17 cellular contexts compared by ENCODE assay signal in the genomic region with DNA sequence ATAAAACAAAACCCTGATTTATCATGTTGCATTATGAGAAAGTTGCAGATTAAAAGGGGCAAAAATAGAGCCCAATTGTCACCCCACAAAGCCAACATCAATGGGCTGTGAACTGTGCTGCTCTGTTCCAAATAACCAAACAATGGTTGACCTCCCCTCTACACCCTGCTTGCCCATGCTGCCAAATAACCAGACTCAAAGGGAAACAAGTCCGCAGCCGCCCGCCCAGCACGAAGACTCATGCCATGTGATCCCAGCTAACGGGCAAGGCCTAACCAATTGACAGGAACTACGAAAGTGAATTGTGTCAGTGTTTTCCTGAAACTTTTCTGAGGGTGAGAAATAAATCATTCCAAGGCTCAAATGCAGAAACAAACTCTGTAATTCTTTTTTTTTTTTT.
A peak's percentile ranks its signal among the peaks of the same experiment; 100 is the strongest.
DNase-seq lines count a peak whose midpoint lies in the region; ATAC-seq, FAIRE-seq and TF ChIP-seq lines count a peak whose summit lies in the region.
"Had no signal": no experiment of that assay in that cellular context is flagged by ENCODE, and none has a peak within 500 bp of the region (broad histone marks: within the 10 kb centered on the region; RNA-seq: fewer than 3 reads in every experiment).

No MANE protein-coding gene starts in this region.

- H3K9me1 ChIP-seq in IMR-90 (ENCODE audit: insufficient read depth, low read length): peaks cover 12% of the 10 kb centered on the region

- H2AFZ ChIP-seq in IMR-90 (replicated peaks; ENCODE audit: low read length, poor library complexity): no peak overlapping the region
- no peak overlapping the region for H2AFZ ChIP-seq in astrocyte (ENCODE audit: low read depth, low read length)

- H3K36me3 ChIP-seq in IMR-90 (ENCODE audit: control insufficient read depth, insufficient read depth, low read length) (peaks cover 2% of the 10 kb centered on the region; the same call in 1 of the 2 replicates), astrocyte (ENCODE audit: insufficient read depth, low read length) (no peaks in the 10 kb centered on the region), spleen (peaks cover 0 to 33% (median 8%) of the 10 kb centered on the region in 6 donors)
- H3K36me3 ChIP-seq: MG63 had no signal

- peak overlapping the region; percentile 56; the same call in 1 of the 2 replicates for H2AK5ac ChIP-seq in IMR-90 (ENCODE audit: low read depth, low read length)

- no peaks in the 10 kb centered on the region for H4K20me1 ChIP-seq in IMR-90 (ENCODE audit: insufficient read depth, low read length)
- no peaks in the 10 kb centered on the region for H4K20me1 ChIP-seq in astrocyte (ENCODE audit: insufficient read depth, low read length)

- peaks cover 2% of the 10 kb centered on the region for H3K9me3 Mint-ChIP-seq in astrocyte (ENCODE audit: unreplicated experiment)

- no TSS peak for BruUV-seq in IMR-90 (replicated peaks; lab: Mats Ljungman, UMichigan)

- H3K9me3 ChIP-seq in IMR-90 (ENCODE audit: control insufficient read depth, insufficient read depth, low read length) (no peaks in the 10 kb centered on the region), astrocyte (ENCODE audit: insufficient read depth, low read depth, low read length) (no peaks in the 10 kb centered on the region), spleen (peaks cover 0 to 3% (median 0%) of the 10 kb centered on the region in 8 donors)
- H3K9me3 ChIP-seq: Caco-2, MG63 had no signal

- 0 out of 2 replicates have a peak overlapping the region, but pooled peaks have one; percentile 17 for H3K14ac ChIP-seq in IMR-90 (replicated peaks; ENCODE audit: low read depth, low read length)

- no peak overlapping the region for H3K23ac ChIP-seq in IMR-90 (ENCODE audit: low read depth, low read length)

- H3K4me1 ChIP-seq in IMR-90 (ENCODE audit: control insufficient read depth, insufficient read depth, low read length): peaks cover 25% of the 10 kb centered on the region
- H3K4me1 ChIP-seq in astrocyte (ENCODE audit: insufficient read depth, low read length): peaks cover 30% of the 10 kb centered on the region
- H3K4me1 ChIP-seq in spleen: peaks cover 0 to 51% (median 39%) of the 10 kb centered on the region in 6 donors

- no peak overlapping the region for H2AK9ac ChIP-seq in IMR-90 (replicated peaks; ENCODE audit: low read depth, low read length, poor library complexity)

- TF ChIP-seq CTCF in IMR-90 (conservative IDR thresholded peaks at IDR 0.05; ENCODE audit: low read depth, low read length) (no peak), astrocyte (IDR thresholded peaks at IDR 0.05; ENCODE audit: insufficient read depth, low read depth, low read length) (no peak), spleen (IDR thresholded peaks at IDR 0.05 in 8 of 11, conservative IDR thresholded peaks at IDR 0.05 in 3 of 11) (no peak)

- no peaks in the 10 kb centered on the region for H3K27me3 ChIP-seq in IMR-90 (ENCODE audit: control insufficient read depth, insufficient read depth, low read length)
- H3K27me3 ChIP-seq in astrocyte (ENCODE audit: insufficient read depth, low read length): no peaks in the 10 kb centered on the region
- H3K27me3 ChIP-seq in spleen (replicated peaks in 1 of 7): no peaks in the 10 kb centered on the region
- H3K27me3 ChIP-seq: MG63 had no signal

- CTCF ChIA-PET in IMR-90 (lab: Yijun Ruan, JAX): no interaction called here

- H3K27ac ChIP-seq in IMR-90 (ENCODE audit: insufficient read depth, low read length) (no peak overlapping the region), astrocyte (ENCODE audit: low read depth, low read length) (no peak overlapping the region), spleen (peak overlapping the region in 5 of 8 donors; percentile 2 to 60 (median 21))

- peaks cover 0 to 3% of the 10 kb centered on the region in 2 experiments; a peak in 1 of 4 replicates for H3K79me1 ChIP-seq in IMR-90 (ENCODE audit: low read depth in 1 of 2, low read length in 2 of 2)

- ATAC-seq in IMR-90 (ENCODE audit: low read depth) (no peak), HG03095 (IDR thresholded peaks at IDR 0.05; ENCODE audit: unreplicated experiment) (no peak)

- WGBS in IMR-90 (ENCODE audit: extremely low coverage in 2 of 2, insufficient read length in 1 of 2), 2 experiments: 92% methylated on average over 4 of the region's 6 CpGs; no CpG with 5 or more reads in 1 of the 2 experiments
- 53 to 76% (median 61%) methylated on average over 6 of the region's 6 CpGs for WGBS in spleen, 5 donors

- H3K4ac ChIP-seq in IMR-90 (ENCODE audit: low read depth, low read length): peak overlapping the region; percentile 19; the same call in 1 of the 2 replicates

- DNase-seq in IMR-90: no peak
- DNase-seq in astrocyte (ENCODE audit: low read depth): no peak
- peak in 32 of 51 donors; percentile 2 to 79 (median 30) for DNase-seq in hypothalamus (lab: John Stamatoyannopoulos, UW)
- no peak for DNase-seq in spleen
- no peak for DNase-seq in COLO668 (lab: John Stamatoyannopoulos, UW; ENCODE audit: unreplicated experiment)
- DNase-seq in activated CD8-positive, alpha-beta memory T cell treated with anti-CD3 and anti-CD28 coated beads, Interleukin-2, amount 50 U/mL, for 48 hours: no peak
- no peak for DNase-seq in NCI-H187 (lab: John Stamatoyannopoulos, UW)
- DNase-seq: Caco-2, DMS153, Karpas-422, NCI-H1105, NCI-H1694, NCI-H69 had no signal

- no peak overlapping the region for H2BK5ac ChIP-seq in IMR-90 (ENCODE audit: low read depth, low read length, poor library complexity, severe bottlenecking)

- peak overlapping the region; percentile 43; the same call in 1 of the 2 replicates for H4K91ac ChIP-seq in IMR-90 (ENCODE audit: insufficient read depth, low read depth, low read length)

- H3K4me2 ChIP-seq in IMR-90 (ENCODE audit: low read depth, low read length) (no peak overlapping the region), astrocyte (ENCODE audit: low read length) (peak overlapping the region; percentile 26)

- H3K4me3 ChIP-seq in IMR-90 (ENCODE audit: insufficient read depth, low read depth, low read length) (no peak overlapping the region), astrocyte (ENCODE audit: insufficient read depth, low read depth, low read length) (no peak overlapping the region), spleen (no peak overlapping the region)
- H3K4me3 ChIP-seq: MG63 had no signal

- no peaks in the 10 kb centered on the region for H3K79me2 ChIP-seq in astrocyte (ENCODE audit: insufficient read depth, low read length)

- H2BK20ac ChIP-seq in IMR-90 (ENCODE audit: low read depth, low read length): 0 out of 2 replicates have a peak overlapping the region, but pooled peaks have one; percentile 36

- intact Hi-C loops in IMR-90 (cut with micrococcal nuclease): loop anchor here (10.0 kb wide), 1 partner anchor 90 kb away; no protein-coding TSS in a partner anchor
- intact Hi-C loops in spleen (cut with DNase I; ENCODE audit: low total_unique reads): loop anchor here (5.0 kb wide), 1 partner anchor 223 kb away; no protein-coding TSS in a partner anchor

- peaks cover 36% of the 10 kb centered on the region for H3K4me1 Mint-ChIP-seq in astrocyte (ENCODE audit: low read depth, unreplicated experiment)

- dilution Hi-C loops in IMR-90 (cut with HindIII; ENCODE audit: low sequenced_read_pairs, unreplicated experiment): no loop called here

- peaks cover 2% of the 10 kb centered on the region for H3K27me3 Mint-ChIP-seq in astrocyte (ENCODE audit: low read depth, unreplicated experiment)

- H2BK15ac ChIP-seq in IMR-90 (ENCODE audit: low read depth, low read length): no peak overlapping the region

- no peak for TF ChIP-seq POLR2A in IMR-90 (IDR thresholded peaks at IDR 0.05; ENCODE audit: low read depth, low read length)
- TF ChIP-seq POLR2A in spleen (IDR thresholded peaks at IDR 0.05): no peak

- POLR2A ChIA-PET in IMR-90 (lab: Charles Lee; ENCODE audit: unreplicated experiment): no interaction called here

- H3K9ac ChIP-seq in IMR-90 (ENCODE audit: low read depth, low read length): no peak overlapping the region
- H3K9ac ChIP-seq in astrocyte (ENCODE audit: low read length): no peak overlapping the region

- H4K5ac ChIP-seq in IMR-90 (ENCODE audit: low read depth, low read length): no peak overlapping the region

- TF ChIP-seq RAD21 in IMR-90 (IDR thresholded peaks at IDR 0.05; ENCODE audit: low read length): no peak

- H3K18ac ChIP-seq in IMR-90 (ENCODE audit: low read depth, low read length): peak overlapping the region; percentile 27

- H3K27ac Mint-ChIP-seq in astrocyte (ENCODE audit: unreplicated experiment): no peak overlapping the region
- H3K27ac Mint-ChIP-seq: CD14-positive monocyte had no signal

- in situ Hi-C loops in IMR-90 (cut with MboI; ENCODE audit: low sequenced_read_pairs): loop anchor here (10.0 kb wide), 1 partner anchor 60 kb away; no protein-coding TSS in a partner anchor

- H3K56ac ChIP-seq in IMR-90 (ENCODE audit: extremely low read depth, insufficient read depth, low read length): no peak overlapping the region

- H3K4me3 Mint-ChIP-seq in astrocyte (ENCODE audit: unreplicated experiment): no peak overlapping the region
- H3K4me3 Mint-ChIP-seq: CD14-positive monocyte had no signal

- peak overlapping the region; percentile 9; the same call in 1 of the 2 replicates for H2BK120ac ChIP-seq in IMR-90 (ENCODE audit: low read depth, low read length)

- H4K8ac ChIP-seq in IMR-90 (ENCODE audit: low read depth in 2 of 2, low read length in 2 of 2): no peak overlapping the region

- H3K36me3 Mint-ChIP-seq in astrocyte (ENCODE audit: low read depth, unreplicated experiment): peaks cover 21% of the 10 kb centered on the region

- FAIRE-seq in astrocyte (lab: Jason Lieb, UNC): no peak
- FAIRE-seq: H1 had no signal

TF ChIP-seq in IMR-90, 13 proteins besides CTCF, POLR2A, EP300 and RAD21:
- TF ChIP-seq MXI1 (IDR thresholded peaks at IDR 0.05; ENCODE audit: borderline replicate concordance, low read depth, low read length) (no peak), NFE2L2 (IDR thresholded peaks at IDR 0.05; ENCODE audit: low read depth, low read length) (no peak), CEBPB (IDR thresholded peaks at IDR 0.05; ENCODE audit: low read depth, low read length) (no peak), CHD1 (IDR thresholded peaks at IDR 0.05; ENCODE audit: low read depth, low read length) (no peak), FOS (IDR thresholded peaks at IDR 0.05; ENCODE audit: low read depth, low read length) (no peak), BHLHE40 (IDR thresholded peaks at IDR 0.05; ENCODE audit: low read depth, low read length) (no peak), MAZ (IDR thresholded peaks at IDR 0.05; ENCODE audit: borderline replicate concordance, low read depth, low read length) (no peak)
- TF ChIP-seq, protein P1, sequence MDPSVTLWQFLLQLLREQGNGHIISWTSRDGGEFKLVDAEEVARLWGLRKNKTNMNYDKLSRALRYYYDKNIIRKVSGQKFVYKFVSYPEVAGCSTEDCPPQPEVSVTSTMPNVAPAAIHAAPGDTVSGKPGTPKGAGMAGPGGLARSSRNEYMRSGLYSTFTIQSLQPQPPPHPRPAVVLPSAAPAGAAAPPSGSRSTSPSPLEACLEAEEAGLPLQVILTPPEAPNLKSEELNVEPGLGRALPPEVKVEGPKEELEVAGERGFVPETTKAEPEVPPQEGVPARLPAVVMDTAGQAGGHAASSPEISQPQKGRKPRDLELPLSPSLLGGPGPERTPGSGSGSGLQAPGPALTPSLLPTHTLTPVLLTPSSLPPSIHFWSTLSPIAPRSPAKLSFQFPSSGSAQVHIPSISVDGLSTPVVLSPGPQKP (IDR thresholded peaks at IDR 0.05; ENCODE audit: borderline replicate concordance, low read depth, low read length): no peak
TF ChIP-seq in IMR-90: peak in this region for 0.

Comparison
In these comparisons a context has a peak if more than half of its experiments do, and no peak if none do; other contexts are left out.
1. DNase-seq: peak in hypothalamus (32 of 51); none in IMR-90 (single experiment), astrocyte (single experiment), spleen (single experiment), COLO668 (single experiment), activated CD8-positive, alpha-beta memory T cell treated with anti-CD3 and anti-CD28 coated beads, Interleukin-2, amount 50 U/mL, for 48 hours (single experiment) and NCI-H187 (0 of 2).
2. H3K27ac ChIP-seq: peak in spleen (5 of 8); none in IMR-90 (single experiment) and astrocyte (single experiment).